ENCODE assay signal across 18 cellular contexts in the genomic region with DNA sequence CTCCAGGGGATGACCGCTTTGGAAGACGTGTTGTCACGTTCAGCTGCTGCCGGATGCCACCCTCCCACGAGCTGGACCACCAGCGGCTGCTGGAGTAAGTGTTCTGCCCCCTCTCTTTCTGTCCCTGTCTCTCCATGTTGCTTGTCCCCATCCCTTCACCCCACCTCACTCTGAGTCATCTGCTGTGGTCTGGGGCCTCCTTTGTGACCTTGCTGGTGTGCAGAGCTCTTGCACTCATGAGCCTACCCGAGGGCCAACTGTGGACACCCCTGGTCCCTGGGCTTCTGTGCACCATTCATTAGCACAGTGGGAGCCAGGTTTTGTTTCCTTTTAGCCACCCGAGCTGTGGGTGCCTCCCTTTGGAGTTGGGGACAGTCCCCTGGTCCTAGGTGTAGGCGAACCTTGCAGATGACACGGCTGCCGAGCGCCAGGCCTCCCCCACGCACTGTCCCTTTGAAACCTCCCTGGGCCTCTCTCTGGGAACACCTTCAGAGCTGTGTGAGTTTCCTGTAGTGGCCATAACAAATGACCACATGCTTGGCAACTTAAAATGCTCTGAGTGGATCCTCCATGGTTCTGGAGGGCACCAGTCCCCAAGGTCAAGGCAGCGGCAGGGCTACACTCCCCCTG. TPM values are rescaled to one million over a fixed set of nuclear protein-coding genes. Genes with fewer than 3 reads are reported as not detected.
"Had no signal": no experiment of that assay in that cellular context is flagged by ENCODE, and none has a peak within 500 bp of the region (broad histone marks: within the 10 kb centered on the region; RNA-seq: fewer than 3 reads in every experiment).

No MANE protein-coding gene starts in this region.

- H3K36me3 Mint-ChIP-seq: activated naive CD4-positive, alpha-beta T cell treated with anti-CD3 and anti-CD28 coated beads, Interleukin-2, amount 10 ng/mL, durations not matched to agents 7 days and 5 days had no signal

- H3K4me3 Mint-ChIP-seq: activated naive CD4-positive, alpha-beta T cell treated with anti-CD3 and anti-CD28 coated beads, Interleukin-2, amount 10 ng/mL, durations not matched to agents 7 days and 5 days; activated T-cell treated with anti-CD3 and anti-CD28 coated beads, Interleukin-2, amount 50 U/mL, for 72 hours; nephron; type B pancreatic cell had no signal

- ATAC-seq: gastrocnemius medialis, right cardiac atrium had no signal

- H3K9me3 ChIP-seq: colonic mucosa, esophagus squamous epithelium, gastrocnemius medialis, stomach, suprapubic skin had no signal

- H3K4me3 ChIP-seq: colonic mucosa, esophagus squamous epithelium, gastrocnemius medialis, stomach, suprapubic skin had no signal

- H3K9me3 Mint-ChIP-seq: activated naive CD4-positive, alpha-beta T cell treated with anti-CD3 and anti-CD28 coated beads, Interleukin-2, amount 10 ng/mL, durations not matched to agents 7 days and 5 days; activated T-cell treated with anti-CD3 and anti-CD28 coated beads, Interleukin-2, amount 50 U/mL, for 72 hours; type B pancreatic cell had no signal

- H3K4me1 Mint-ChIP-seq: activated naive CD4-positive, alpha-beta T cell treated with anti-CD3 and anti-CD28 coated beads, Interleukin-2, amount 10 ng/mL, durations not matched to agents 7 days and 5 days had no signal

- DNase-seq: activated CD4-positive, alpha-beta T cell treated with anti-CD3 and anti-CD28 coated beads for 1 hour; activated CD4-positive, alpha-beta T cell treated with anti-CD3 and anti-CD28 coated beads, Interleukin-2, amount 50 U/mL, for 4 hours; activated effector memory CD4-positive, alpha-beta T cell treated with anti-CD3 and anti-CD28 coated beads, Interleukin-2, amount 50 U/mL, for 16 hours; activated naive CD4-positive, alpha-beta T cell treated with anti-CD3 and anti-CD28 coated beads, Interleukin-2, amount 10 ng/mL, durations not matched to agents 7 days and 5 days; activated T-cell treated with anti-CD3 and anti-CD28 coated beads, Interleukin-2, amount 50 U/mL, for 72 hours; amygdala; colonic mucosa; esophagus squamous epithelium; gastrocnemius medialis; hippocampal formation; midbrain; stimulated activated CD4-positive, alpha-beta T cell treated with anti-CD3 and anti-CD28 coated beads, Interleukin-4, amount 100 ng/mL, for 24 hours; stomach had no signal

- H3K27ac Mint-ChIP-seq: activated naive CD4-positive, alpha-beta T cell treated with anti-CD3 and anti-CD28 coated beads, Interleukin-2, amount 10 ng/mL, durations not matched to agents 7 days and 5 days; activated T-cell treated with anti-CD3 and anti-CD28 coated beads, Interleukin-2, amount 50 U/mL, for 72 hours; type B pancreatic cell had no signal

- H3K27me3 ChIP-seq: colonic mucosa had no signal

- H3K27me3 Mint-ChIP-seq: type B pancreatic cell had no signal

- H3K27ac ChIP-seq: colonic mucosa, esophagus squamous epithelium, gastrocnemius medialis, parathyroid adenoma, stomach, suprapubic skin had no signal

- H3K4me1 ChIP-seq: colonic mucosa, esophagus squamous epithelium, gastrocnemius medialis, parathyroid adenoma, stomach, suprapubic skin had no signal

- H3K36me3 ChIP-seq: colonic mucosa, esophagus squamous epithelium, gastrocnemius medialis, suprapubic skin had no signal

RNA-seq across cellular contexts. Expression of gene ARHGAP8, which starts 49.8 kb away (rescaled TPM):
- total RNA-seq: gastrocnemius medialis had no signal
